Comparison of ENCODE assay signal across 17 cellular contexts in the genomic region with DNA sequence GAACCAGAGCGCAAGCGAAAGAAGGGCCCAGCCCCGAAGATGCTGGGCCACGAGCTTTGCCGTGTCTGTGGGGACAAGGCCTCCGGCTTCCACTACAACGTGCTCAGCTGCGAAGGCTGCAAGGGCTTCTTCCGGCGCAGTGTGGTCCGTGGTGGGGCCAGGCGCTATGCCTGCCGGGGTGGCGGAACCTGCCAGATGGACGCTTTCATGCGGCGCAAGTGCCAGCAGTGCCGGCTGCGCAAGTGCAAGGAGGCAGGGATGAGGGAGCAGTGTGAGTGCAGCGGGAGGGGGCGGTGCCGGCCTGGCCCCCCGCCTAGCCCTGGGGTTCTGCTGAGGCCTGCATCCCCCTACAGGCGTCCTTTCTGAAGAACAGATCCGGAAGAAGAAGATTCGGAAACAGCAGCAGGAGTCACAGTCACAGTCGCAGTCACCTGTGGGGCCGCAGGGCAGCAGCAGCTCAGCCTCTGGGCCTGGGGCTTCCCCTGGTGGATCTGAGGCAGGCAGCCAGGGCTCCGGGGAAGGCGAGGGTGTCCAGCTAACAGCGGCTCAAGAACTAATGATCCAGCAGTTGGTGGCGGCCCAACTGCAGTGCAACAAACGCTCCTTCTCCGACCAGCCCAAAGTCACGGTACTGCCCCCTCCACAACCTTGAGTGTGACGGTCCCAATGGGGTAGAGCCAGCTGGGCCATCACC. TPM values are rescaled to one million over a fixed set of nuclear protein-coding genes. Genes with fewer than 3 reads are reported as not detected.
DNase-seq lines count a peak whose midpoint lies in the region; ATAC-seq, FAIRE-seq and TF ChIP-seq lines count a peak whose summit lies in the region.
"Had no signal": no experiment of that assay in that cellular context is flagged by ENCODE, and none has a peak within 500 bp of the region (broad histone marks: within the 10 kb centered on the region; RNA-seq: fewer than 3 reads in every experiment).

No MANE protein-coding gene starts in this region.

- TF ChIP-seq RAD21 in GM12878 (IDR thresholded peaks at IDR 0.05; ENCODE audit: insufficient read depth, low read depth, low read length) = no peak

- no peak for TF ChIP-seq EP300 in GM12878 (IDR thresholded peaks at IDR 0.05; ENCODE audit: borderline replicate concordance in 1 of 2, control insufficient read depth in 1 of 2, low read depth in 2 of 2, low read length in 2 of 2)

- FAIRE-seq in GM12878 (lab: Jason Lieb, UNC) = no peak
- FAIRE-seq: A549, D721Med, pancreas had no signal

- H3K4me1 ChIP-seq in GM12878 (ENCODE audit: control insufficient read depth, insufficient read depth, low read length) = peaks cover 7% of the 10 kb centered on the region; the same call in 1 of the 2 replicates
- H3K4me1 ChIP-seq: pancreas had no signal

- peaks cover 36% of the 10 kb centered on the region for H3K4me1 Mint-ChIP-seq in activated T-cell treated with anti-CD3 and anti-CD28 coated beads, Interleukin-2, amount 50 U/mL, for 24 hours (ENCODE audit: low read depth)
- peaks cover 3% of the 10 kb centered on the region for H3K4me1 Mint-ChIP-seq in progenitor cell of endocrine pancreas (ENCODE audit: low read depth)

- intact Hi-C loops in GM12878 (cut with micrococcal nuclease; ENCODE audit: unreplicated experiment) = no loop called here

- SMC1A ChIA-PET in GM12878 (lab: Charles Lee; ENCODE audit: uncharacterized antibody, unreplicated experiment) = interaction anchor here (1.0 kb wide), 1 partner anchor 52 kb away, joined by 3 read pairs; no protein-coding TSS in a partner anchor

- H3K9me3 Mint-ChIP-seq in activated T-cell treated with anti-CD3 and anti-CD28 coated beads, Interleukin-2, amount 50 U/mL, for 24 hours = no peaks in the 10 kb centered on the region
- no peaks in the 10 kb centered on the region for H3K9me3 Mint-ChIP-seq in progenitor cell of endocrine pancreas (ENCODE audit: low read depth)

- RAD21 ChIA-PET in GM12878 (lab: Charles Lee; ENCODE audit: unreplicated experiment) = no interaction called here

- H3K4me3 ChIP-seq in GM12878 = no peak overlapping the region
- H3K4me3 ChIP-seq: A549, pancreas, thoracic aorta had no signal

- no peak overlapping the region for H3K27ac ChIP-seq in GM12878 (ENCODE audit: control insufficient read depth, insufficient read depth)
- H3K27ac ChIP-seq: A549, pancreas had no signal

- peak overlapping the region; percentile 91 for H3K27ac Mint-ChIP-seq in activated T-cell treated with anti-CD3 and anti-CD28 coated beads, Interleukin-2, amount 50 U/mL, for 24 hours
- H3K27ac Mint-ChIP-seq in progenitor cell of endocrine pancreas = no peak overlapping the region

- peaks cover 5% of the 10 kb centered on the region for H3K79me2 ChIP-seq in GM12878 (ENCODE audit: control insufficient read depth, insufficient read depth, low read length)

- ATAC-seq in GM12878 = no peak
- ATAC-seq in GM18498 (IDR thresholded peaks at IDR 0.05; ENCODE audit: unreplicated experiment) = no peak
- ATAC-seq: A549, pancreas had no signal

- TF ChIP-seq CTCF in GM12878 (IDR thresholded peaks at IDR 0.05 in 2 of 3, conservative IDR thresholded peaks at IDR 0.05 in 1 of 3; ENCODE audit: control insufficient read depth in 2 of 3, extremely low read depth in 1 of 3, insufficient read depth in 1 of 3, low read depth in 3 of 3, low read length in 3 of 3) (no peak), progenitor cell of endocrine pancreas (IDR thresholded peaks at IDR 0.05; ENCODE audit: unreplicated experiment) (no peak)

- CTCF ChIA-PET in GM12878 (lab: Yijun Ruan, JAX) = no interaction called here

- H3K4me2 ChIP-seq in GM12878 (ENCODE audit: control insufficient read depth, insufficient read depth) = no peak overlapping the region
- H3K4me2 ChIP-seq: A549 had no signal

- TSS peak; percentile 56 for BruUV-seq in GM12878 (replicated peaks; lab: Mats Ljungman, UMichigan)

- peak overlapping the region; percentile 27 for H3K4me3 Mint-ChIP-seq in activated T-cell treated with anti-CD3 and anti-CD28 coated beads, Interleukin-2, amount 50 U/mL, for 24 hours
- H3K4me3 Mint-ChIP-seq in progenitor cell of endocrine pancreas (ENCODE audit: low read depth) = peak overlapping the region; percentile 61

- H3K36me3 Mint-ChIP-seq in activated T-cell treated with anti-CD3 and anti-CD28 coated beads, Interleukin-2, amount 50 U/mL, for 24 hours (ENCODE audit: low read depth) = peaks cover 69% of the 10 kb centered on the region
- peaks cover 21% of the 10 kb centered on the region for H3K36me3 Mint-ChIP-seq in progenitor cell of endocrine pancreas (ENCODE audit: insufficient read depth)

- TF ChIP-seq POLR2A in GM12878 (IDR thresholded peaks at IDR 0.05; ENCODE audit: low read depth, low read length) = no peak

- WGBS in GM12878 (ENCODE audit: insufficient coverage, insufficient replicate concordance, low lambda C conversion rate, missing lambda C conversion rate) = 97% methylated on average over 35 of the region's 36 CpGs

- no peaks in the 10 kb centered on the region for H4K20me1 ChIP-seq in GM12878 (ENCODE audit: control insufficient read depth, insufficient read depth)

- no peaks in the 10 kb centered on the region for H3K27me3 Mint-ChIP-seq in activated T-cell treated with anti-CD3 and anti-CD28 coated beads, Interleukin-2, amount 50 U/mL, for 24 hours
- no peaks in the 10 kb centered on the region for H3K27me3 Mint-ChIP-seq in progenitor cell of endocrine pancreas

- H3K9ac ChIP-seq in GM12878 (ENCODE audit: control insufficient read depth, insufficient read depth, low read length) = no peak overlapping the region

- no peak overlapping the region for H2AFZ ChIP-seq in GM12878 (ENCODE audit: control insufficient read depth, low read depth, low read length)

- POLR2A ChIA-PET in GM12878 (lab: Charles Lee) = no interaction called here

- DNase-seq in activated T-cell treated with anti-CD3 and anti-CD28 coated beads, Interleukin-2, amount 50 U/mL, for 24 hours = no peak
- DNase-seq in activated T-cell treated with anti-CD3 and anti-CD28 coated beads for 4 hours (no peak), GM12878 (ENCODE audit: low read depth, low spot score) (no peak), progenitor cell of endocrine pancreas (ENCODE audit: low spot score, unreplicated experiment) (no peak), NCI-H345 (lab: John Stamatoyannopoulos, UW) (no peak)
- DNase-seq: activated CD4-positive, CD25-positive, alpha-beta regulatory T cell; effector CD4-positive, alpha-beta T cell; foreskin fibroblast; H7; mesendoderm; NCI-H1436; NCI-H446 treated with DMSO at 0.1 percent for 48 hours had no signal

- in situ Hi-C loops in GM12878 (cut with MboI) = no loop called here

- H3K27me3 ChIP-seq in GM12878 (replicated peaks in 1 of 2; ENCODE audit: control insufficient read depth in 2 of 2, insufficient read depth in 2 of 2, low read length in 1 of 2) = no peaks in the 10 kb centered on the region
- H3K27me3 ChIP-seq: pancreas had no signal

- H3K36me3 ChIP-seq in GM12878 (ENCODE audit: control insufficient read depth in 2 of 2, insufficient read depth in 2 of 2, low read length in 1 of 2) = peaks cover 5 to 16% of the 10 kb centered on the region in 2 experiments; a peak in 3 of 4 replicates

- H3K9me3 ChIP-seq in GM12878 (replicated peaks; ENCODE audit: control insufficient read depth, insufficient read depth, low read length) = no peaks in the 10 kb centered on the region
- H3K9me3 ChIP-seq: A549, pancreas, thoracic aorta had no signal

RNA-seq across cellular contexts. Expression of a gene that starts 2.1 kb away (rescaled TPM):
- 40.9 and 43.5 TPM in 2 replicates for total RNA-seq in GM12878 (2013; cell fraction: nucleolus; rRNA removed)
- total RNA-seq in GM12878 (2014; rRNA removed) (44.8 and 45.2 TPM in 2 replicates), GM12878 (2014; rRNA removed; fragmentation: Illumina TruSeq; extraction: Trizol) (15.6 and 17.2 TPM in 2 replicates), GM12878 (2021) (43.3 and 44.5 TPM in 2 replicates), progenitor cell of endocrine pancreas (28.3 and 29.1 TPM in 2 replicates)
- 12.3 TPM for polyA plus RNA-seq in GM12878 (2011; ENCODE audit: low read depth)
- polyA plus RNA-seq in GM12878 (2011; rRNA removed) (12.3 and 26.9 TPM in 2 replicates), GM12878 (2014; fragmentation: Illumina TruSeq; extraction: Trizol) (1.8 and 16.2 TPM in 2 replicates), GM12878 (2014; fragmentation: Nextera tagmentation; extraction: Ambion mirVana) (1 to 10 TPM in 1 of 2 experiments, under 1 TPM in 1; 0.05 to 1.3 TPM), GM12878 (2014; rRNA removed) (52.4 and 53.3 TPM in 2 replicates), GM12878 (2016; fragmentation: Nextera tagmentation; extraction: Ambion mirVana) (10 to 100 TPM; 45.7 to 54.2 TPM)
- polyA plus RNA-seq in GM12878 (2011; cell fraction: cytosol; rRNA removed) = 35.8 and 59.6 TPM in 2 replicates
- polyA plus RNA-seq in GM12878 (2011; cell fraction: nucleus; rRNA removed) = 90.2 and 96.1 TPM in 2 replicates
- 46.7 and 49.3 TPM in 2 replicates for polyA plus RNA-seq in GM12878 (2012)
- 19.2 and 26.2 TPM in 2 replicates for polyA minus RNA-seq in GM12878 (2011; rRNA and poly(A)+ RNA removed)
- 13.5 and 15.4 TPM in 2 replicates for polyA minus RNA-seq in GM12878 (2011; cell fraction: cytosol; rRNA and poly(A)+ RNA removed)
- polyA minus RNA-seq in GM12878 (2011; cell fraction: nucleus; rRNA and poly(A)+ RNA removed) = 17.4 and 27.1 TPM in 2 replicates

RNA-seq across cellular contexts. Expression of a gene that starts 5.8 kb away (rescaled TPM):
- 45.1 and 55.2 TPM in 2 replicates for total RNA-seq in GM12878 (2013; cell fraction: nucleolus; rRNA removed)
- total RNA-seq in GM12878 (2014; rRNA removed) = 121 and 141 TPM in 2 replicates
- 28.6 and 31.8 TPM in 2 replicates for total RNA-seq in GM12878 (2014; rRNA removed; fragmentation: Illumina TruSeq; extraction: Trizol)
- total RNA-seq in GM12878 (2021) = 146 and 165 TPM in 2 replicates
- polyA plus RNA-seq in GM12878 (2011; ENCODE audit: low read depth) = 15.5 TPM
- polyA plus RNA-seq in GM12878 (2011; rRNA removed) = 10.4 and 25.7 TPM in 2 replicates
- polyA plus RNA-seq in GM12878 (2011; cell fraction: cytosol; rRNA removed) = 47.4 and 83.0 TPM in 2 replicates
- polyA plus RNA-seq in GM12878 (2011; cell fraction: nucleus; rRNA removed) = 231 and 322 TPM in 2 replicates
- 51.0 and 61.8 TPM in 2 replicates for polyA plus RNA-seq in GM12878 (2012)
- polyA plus RNA-seq in GM12878 (2014; fragmentation: Illumina TruSeq; extraction: Trizol) = 1.9 and 18.1 TPM in 2 replicates
- polyA plus RNA-seq in GM12878 (2014; fragmentation: Nextera tagmentation; extraction: Ambion mirVana) = 1 to 10 TPM in 1 of 2 experiments, under 1 TPM in 1; 0.76 to 6.5 TPM
- polyA plus RNA-seq in GM12878 (2014; rRNA removed) = 95.1 and 110 TPM in 2 replicates
- polyA plus RNA-seq in GM12878 (2016; fragmentation: Nextera tagmentation; extraction: Ambion mirVana) = 100 to 1,000 TPM; 111 to 118 TPM
- 34.5 and 105 TPM in 2 replicates for polyA minus RNA-seq in GM12878 (2011; rRNA and poly(A)+ RNA removed)
- polyA minus RNA-seq in GM12878 (2011; cell fraction: cytosol; rRNA and poly(A)+ RNA removed) = 65.4 and 72.3 TPM in 2 replicates
- 50.1 and 97.2 TPM in 2 replicates for polyA minus RNA-seq in GM12878 (2011; cell fraction: nucleus; rRNA and poly(A)+ RNA removed)
- 91.4 and 99.5 TPM in 2 replicates for total RNA-seq in progenitor cell of endocrine pancreas

RNA-seq across cellular contexts. Expression of a gene that starts 12.9 kb away (rescaled TPM):
- total RNA-seq in GM12878 (2013; cell fraction: nucleolus; rRNA removed) = 19.2 and 19.9 TPM in 2 replicates
- total RNA-seq in GM12878 (2014; rRNA removed) (20.1 and 20.6 TPM in 2 replicates), GM12878 (2014; rRNA removed; fragmentation: Illumina TruSeq; extraction: Trizol) (12.3 and 14.5 TPM in 2 replicates), GM12878 (2021) (18.2 and 19.2 TPM in 2 replicates), progenitor cell of endocrine pancreas (2.3 and 2.7 TPM in 2 replicates)
- 30.5 TPM for polyA plus RNA-seq in GM12878 (2011; ENCODE audit: low read depth)
- polyA plus RNA-seq in GM12878 (2011; rRNA removed) (30.8 and 45.4 TPM in 2 replicates), GM12878 (2014; fragmentation: Illumina TruSeq; extraction: Trizol) (13.8 and 15.3 TPM in 2 replicates), GM12878 (2014; fragmentation: Nextera tagmentation; extraction: Ambion mirVana) (10 to 100 TPM in 1 of 2 experiments, 1 to 10 TPM in 1; 6.7 to 15.2 TPM), GM12878 (2014; rRNA removed) (21.6 and 22.4 TPM in 2 replicates), GM12878 (2016; fragmentation: Nextera tagmentation; extraction: Ambion mirVana) (10 to 100 TPM; 17.0 to 17.2 TPM)
- 65.3 and 79.7 TPM in 2 replicates for polyA plus RNA-seq in GM12878 (2011; cell fraction: cytosol; rRNA removed)
- 86.1 and 106 TPM in 2 replicates for polyA plus RNA-seq in GM12878 (2011; cell fraction: nucleus; rRNA removed)
- 15.8 and 49.6 TPM in 2 replicates for polyA plus RNA-seq in GM12878 (2012)
- 20.5 and 43.9 TPM in 2 replicates for polyA minus RNA-seq in GM12878 (2011; rRNA and poly(A)+ RNA removed)
- polyA minus RNA-seq in GM12878 (2011; cell fraction: cytosol; rRNA and poly(A)+ RNA removed) = 10.6 and 14.8 TPM in 2 replicates
- 11.8 and 16.9 TPM in 2 replicates for polyA minus RNA-seq in GM12878 (2011; cell fraction: nucleus; rRNA and poly(A)+ RNA removed)
- total RNA-seq: thoracic aorta had no signal

RNA-seq across cellular contexts. Expression of a gene that starts 40.4 kb away (rescaled TPM):
- total RNA-seq in GM12878 (2013; cell fraction: nucleolus; rRNA removed) = 116 and 119 TPM in 2 replicates
- total RNA-seq in GM12878 (2014; rRNA removed) (106 and 123 TPM in 2 replicates), GM12878 (2014; rRNA removed; fragmentation: Illumina TruSeq; extraction: Trizol) (28.3 and 30.4 TPM in 2 replicates), GM12878 (2021) (85.0 and 90.7 TPM in 2 replicates), progenitor cell of endocrine pancreas (1.7 and 2.5 TPM in 2 replicates)
- 21.0 TPM for polyA plus RNA-seq in GM12878 (2011; ENCODE audit: low read depth)
- polyA plus RNA-seq in GM12878 (2011; rRNA removed) (22.6 and 58.4 TPM in 2 replicates), GM12878 (2014; fragmentation: Illumina TruSeq; extraction: Trizol) (22.0 and 34.8 TPM in 2 replicates), GM12878 (2014; fragmentation: Nextera tagmentation; extraction: Ambion mirVana) (10 to 100 TPM in 1 of 2 experiments, 1 to 10 TPM in 1; 3.5 to 14.0 TPM), GM12878 (2014; rRNA removed) (89.3 and 90.4 TPM in 2 replicates), GM12878 (2016; fragmentation: Nextera tagmentation; extraction: Ambion mirVana) (10 to 100 TPM; 53.6 to 60.2 TPM)
- polyA plus RNA-seq in GM12878 (2011; cell fraction: cytosol; rRNA removed) = 61.5 and 78.6 TPM in 2 replicates
- polyA plus RNA-seq in GM12878 (2011; cell fraction: nucleus; rRNA removed) = 96.6 and 113 TPM in 2 replicates
- polyA plus RNA-seq in GM12878 (2012) = 79.6 and 82.0 TPM in 2 replicates
- 18.7 and 54.2 TPM in 2 replicates for polyA minus RNA-seq in GM12878 (2011; rRNA and poly(A)+ RNA removed)
- 27.6 and 31.1 TPM in 2 replicates for polyA minus RNA-seq in GM12878 (2011; cell fraction: cytosol; rRNA and poly(A)+ RNA removed)
- polyA minus RNA-seq in GM12878 (2011; cell fraction: nucleus; rRNA and poly(A)+ RNA removed) = 22.6 and 47.1 TPM in 2 replicates
- total RNA-seq: thoracic aorta had no signal

RNA-seq across cellular contexts. Expression of a gene that starts 49.1 kb away (rescaled TPM):
- 1.6 and 1.9 TPM in 2 replicates for total RNA-seq in GM12878 (2013; cell fraction: nucleolus; rRNA removed)
- 0.16 and 0.45 TPM in 2 replicates for total RNA-seq in GM12878 (2014; rRNA removed)
- total RNA-seq in GM12878 (2014; rRNA removed; fragmentation: Illumina TruSeq; extraction: Trizol) = 0.27 and 0.32 TPM in 2 replicates
- 2.4 and 3.8 TPM in 2 replicates for total RNA-seq in GM12878 (2021)
- polyA plus RNA-seq in GM12878 (2011; ENCODE audit: low read depth) = 1.4 TPM
- polyA plus RNA-seq in GM12878 (2011; rRNA removed) = 0.24 and 0.43 TPM in 2 replicates
- 0.63 and 0.75 TPM in 2 replicates for polyA plus RNA-seq in GM12878 (2011; cell fraction: cytosol; rRNA removed)
- 4.0 and 5.1 TPM in 2 replicates for polyA plus RNA-seq in GM12878 (2011; cell fraction: nucleus; rRNA removed)
- 2.9 and 5.5 TPM in 2 replicates for polyA plus RNA-seq in GM12878 (2012)
- 1.1 and 1.5 TPM in 2 replicates for polyA plus RNA-seq in GM12878 (2014; fragmentation: Illumina TruSeq; extraction: Trizol)
- not detected for polyA plus RNA-seq in GM12878 (2014; fragmentation: Nextera tagmentation; extraction: Ambion mirVana)
- 1.9 and 2.5 TPM in 2 replicates for polyA plus RNA-seq in GM12878 (2014; rRNA removed)
- under 1 TPM; 0.08 to 0.10 TPM for polyA plus RNA-seq in GM12878 (2016; fragmentation: Nextera tagmentation; extraction: Ambion mirVana)
- polyA minus RNA-seq in GM12878 (2011; rRNA and poly(A)+ RNA removed) = 0.73 and 0.77 TPM in 2 replicates
- 0.62 TPM in 1 of 2 replicates, not detected in the other for polyA minus RNA-seq in GM12878 (2011; cell fraction: cytosol; rRNA and poly(A)+ RNA removed)
- polyA minus RNA-seq in GM12878 (2011; cell fraction: nucleus; rRNA and poly(A)+ RNA removed) = 1.1 and 1.9 TPM in 2 replicates
- total RNA-seq in progenitor cell of endocrine pancreas = 19.8 and 23.6 TPM in 2 replicates
